Comparison of ENCODE assay signal across 15 cellular contexts in genomic region chr1:160148121-160148520, GRCh38. TPM values are rescaled to one million over a fixed set of nuclear protein-coding genes. Genes with fewer than 3 reads are reported as not detected.
DNase-seq lines count a peak whose midpoint lies in the region; ATAC-seq and TF ChIP-seq lines count a peak whose summit lies in the region.
"Had no signal": no experiment of that assay in that cellular context is flagged by ENCODE, and none has a peak within 500 bp of the region (broad histone marks: within the 10 kb centered on the region; RNA-seq: fewer than 3 reads in every experiment).

No MANE protein-coding gene starts in this region.

- ATAC-seq in heart left ventricle (peak; percentile 34 to 60 (median 38)), WTC11 (no peak), psoas muscle (peak; percentile 38 to 48 (median 44)), aorta (ENCODE audit: low FRiP score) (no peak)
- ATAC-seq: HCT116 had no signal

- H3K9me3 ChIP-seq in heart left ventricle: no peaks in the 10 kb centered on the region
- no peaks in the 10 kb centered on the region for H3K9me3 ChIP-seq in right atrium auricular region
- no peaks in the 10 kb centered on the region for H3K9me3 ChIP-seq in psoas muscle
- H3K9me3 ChIP-seq in aorta (ENCODE audit: control insufficient read depth, low read length): no peaks in the 10 kb centered on the region
- H3K9me3 ChIP-seq: BLaER1 treated with 17β-estradiol and CSF1 and Interleukin-3, amounts not matched to agents 10 nM and 100 nM had no signal

- H3K27ac ChIP-seq in heart left ventricle: peak overlapping the region in 3 of 12 donors; percentile 17 to 29 (median 27)
- peak overlapping the region in 1 of 2 donors; percentile 42 for H3K27ac ChIP-seq in right atrium auricular region
- H3K27ac ChIP-seq in psoas muscle: peak overlapping the region; percentile 63
- H3K27ac ChIP-seq in aorta (ENCODE audit: low read depth in 1 of 2, low read length in 2 of 2): peak overlapping the region; percentile 69 to 81
- H3K27ac ChIP-seq: BLaER1 treated with 17β-estradiol and CSF1 and Interleukin-3, amounts not matched to agents 10 nM and 100 nM had no signal

- 0 out of 2 replicates have a peak overlapping the region, but pooled peaks have one; percentile 79 for H3K27ac Mint-ChIP-seq in WTC11
- H3K27ac Mint-ChIP-seq: CD4-positive, CD25-positive, alpha-beta regulatory T cell had no signal

- TF ChIP-seq CTCF in heart left ventricle (IDR thresholded peaks at IDR 0.05): no peak
- no peak for TF ChIP-seq CTCF in right atrium auricular region (IDR thresholded peaks at IDR 0.05)
- TF ChIP-seq CTCF in WTC11 (IDR thresholded peaks at IDR 0.05): no peak
- TF ChIP-seq CTCF in psoas muscle (IDR thresholded peaks at IDR 0.05): no peak

- no peaks in the 10 kb centered on the region for H3K36me3 Mint-ChIP-seq in WTC11
- H3K36me3 Mint-ChIP-seq: CD4-positive, CD25-positive, alpha-beta regulatory T cell had no signal

- intact Hi-C loops in heart left ventricle (cut with DNase I): no loop called here
- intact Hi-C loops in psoas muscle (cut with DNase I): no loop called here
- intact Hi-C loops in aorta (cut with DNase I): no loop called here

- peaks cover 0 to 3% (median 0%) of the 10 kb centered on the region in 9 donors for H3K36me3 ChIP-seq in heart left ventricle
- no peaks in the 10 kb centered on the region for H3K36me3 ChIP-seq in right atrium auricular region
- H3K36me3 ChIP-seq in psoas muscle (ENCODE audit: insufficient read depth in 1 of 2, low read depth in 1 of 2): no peaks in the 10 kb centered on the region
- H3K36me3 ChIP-seq in aorta (ENCODE audit: control insufficient read depth in 1 of 2, insufficient read depth in 2 of 2, low read length in 1 of 2): no peaks in the 10 kb centered on the region
- H3K36me3 ChIP-seq: BLaER1 treated with 17β-estradiol and CSF1 and Interleukin-3, amounts not matched to agents 10 nM and 100 nM had no signal

- peaks cover 6% of the 10 kb centered on the region for H3K4me1 Mint-ChIP-seq in WTC11
- H3K4me1 Mint-ChIP-seq: CD4-positive, CD25-positive, alpha-beta regulatory T cell had no signal

- CTCF ChIA-PET in WTC11 (lab: Charles Lee): interaction anchor here (0.8 to 2.7 kb wide), 7 partner anchors 14 to 104 kb away, joined by 3 to 8 read pairs (median 5); no protein-coding TSS in a partner anchor

- no peaks in the 10 kb centered on the region; the same call in 1 of the 2 replicates for H3K27me3 Mint-ChIP-seq in WTC11 (ENCODE audit: low read depth)

- no peaks in the 10 kb centered on the region for H3K27me3 ChIP-seq in heart left ventricle
- H3K27me3 ChIP-seq in right atrium auricular region: no peaks in the 10 kb centered on the region
- no peaks in the 10 kb centered on the region for H3K27me3 ChIP-seq in psoas muscle (ENCODE audit: insufficient read depth in 3 of 3, low read length in 2 of 3)
- H3K27me3 ChIP-seq in aorta (ENCODE audit: control insufficient read depth in 1 of 2, insufficient read depth in 2 of 2, low read length in 1 of 2): no peaks in the 10 kb centered on the region
- H3K27me3 ChIP-seq: BLaER1 treated with 17β-estradiol and CSF1 and Interleukin-3, amounts not matched to agents 10 nM and 100 nM had no signal

- POLR2A ChIA-PET in WTC11 (lab: Charles Lee): interaction anchor here (0.7 kb wide), 1 partner anchor 39 kb away, joined by 3 read pairs; no protein-coding TSS in a partner anchor

- TF ChIP-seq POLR2A in heart left ventricle (IDR thresholded peaks at IDR 0.05): no peak

- 58 to 76% (median 72%) methylated on average over 3 of the region's 3 CpGs for WGBS in heart left ventricle, 4 donors
- 78 to 84% (median 83%) methylated on average over 3 of the region's 3 CpGs for WGBS in psoas muscle, 3 donors
- WGBS in aorta, 2 donors: 75% methylated on average over 3 of the region's 3 CpGs

- H3K4me3 Mint-ChIP-seq in WTC11: no peak overlapping the region
- H3K4me3 Mint-ChIP-seq: CD4-positive, CD25-positive, alpha-beta regulatory T cell had no signal

- no peak overlapping the region for H3K4me3 ChIP-seq in heart left ventricle
- H3K4me3 ChIP-seq in right atrium auricular region: no peak overlapping the region
- no peak overlapping the region for H3K4me3 ChIP-seq in psoas muscle
- H3K4me3 ChIP-seq in aorta (ENCODE audit: low read length in 2 of 2): no peak overlapping the region
- H3K4me3 ChIP-seq: BLaER1 treated with 17β-estradiol and CSF1 and Interleukin-3, amounts not matched to agents 10 nM and 100 nM; GM23248 had no signal

- peaks cover 0 to 14% (median 0%) of the 10 kb centered on the region in 12 donors for H3K4me1 ChIP-seq in heart left ventricle
- H3K4me1 ChIP-seq in right atrium auricular region: peaks cover 0 to 4% of the 10 kb centered on the region in 2 donors
- H3K4me1 ChIP-seq in psoas muscle: peaks cover 9% of the 10 kb centered on the region
- H3K4me1 ChIP-seq in aorta (ENCODE audit: control insufficient read depth in 1 of 2, insufficient read depth in 2 of 2, low read length in 2 of 2): peaks cover 0 to 1% of the 10 kb centered on the region in 2 donors

- no peaks in the 10 kb centered on the region for H3K9me3 Mint-ChIP-seq in WTC11
- H3K9me3 Mint-ChIP-seq: CD4-positive, CD25-positive, alpha-beta regulatory T cell had no signal

- no peak for DNase-seq in heart left ventricle
- no peak for DNase-seq in right atrium auricular region (ENCODE audit: low spot score)
- no peak for DNase-seq in WTC11 (ENCODE audit: low spot score)
- no peak for DNase-seq in psoas muscle
- DNase-seq in aorta: peak in 1 of 2 donors; percentile 23
- no peak for DNase-seq in DMS 273 (lab: John Stamatoyannopoulos, UW; ENCODE audit: unreplicated experiment)
- no peak for DNase-seq in NK-92 (lab: John Stamatoyannopoulos, UW; ENCODE audit: unreplicated experiment)
- DNase-seq: ACHN; CD4-positive, CD25-positive, alpha-beta regulatory T cell; DMS 273 treated with DMSO at 0.1 percent for 48 hours; GM23248 had no signal

TF ChIP-seq in WTC11, 78 proteins besides CTCF, POLR2A, EP300 and RAD21 (continues in another document):
- TF ChIP-seq ZNF121 (CRISPR knock-in tag; IDR thresholded peaks at IDR 0.05) (no peak), MLX (CRISPR knock-in tag; IDR thresholded peaks at IDR 0.05) (no peak), ATF1 (CRISPR knock-in tag; IDR thresholded peaks at IDR 0.05) (no peak)

RNA-seq across cellular contexts. Expression of gene ATP1A4, which starts 3.3 kb away (rescaled TPM):
- total RNA-seq in heart left ventricle (1 to 10 TPM in 1 of 9 donors, under 1 TPM in 3, not detected in 5; 0.09 to 1.3 (median 0.29) TPM), right atrium auricular region (not detected), WTC11 (2021) (0.37 to 0.78 TPM (median 0.55 TPM) in 3 replicates), psoas muscle (1 to 10 TPM in 1 of 4 donors, under 1 TPM in 3; 0.07 to 2.0 (median 0.38) TPM), aorta (under 1 TPM in 1 of 2 donors, not detected in 1; 0.19 TPM)
- polyA plus RNA-seq in heart left ventricle (under 1 TPM in 1 of 2 donors, not detected in 1; 0.12 TPM), psoas muscle (1 to 10 TPM in 1 of 3 donors, under 1 TPM in 2; 0.03 to 1.3 (median 0.13) TPM), aorta (under 1 TPM in 1 of 2 donors, not detected in 1; 0.36 TPM)
- total RNA-seq: A172; CD4-positive, CD25-positive, alpha-beta regulatory T cell; Daoy; GM23248 had no signal
- polyA plus RNA-seq: CD4-positive, CD25-positive, alpha-beta regulatory T cell; GM23248 had no signal

RNA-seq across cellular contexts. Expression of gene ATP1A2, which starts 32.6 kb away (rescaled TPM):
- total RNA-seq in heart left ventricle (100 to 1,000 TPM; 115 to 393 (median 280) TPM), right atrium auricular region (100 to 1,000 TPM; 146 to 228 TPM), WTC11 (2021) (22.8 to 25.6 TPM (median 23.2 TPM) in 3 replicates), psoas muscle (1,000 to 10,000 TPM in 1 of 4 donors, 100 to 1,000 TPM in 3; 523 to 1,040 (median 587) TPM), aorta (10 to 100 TPM; 24.8 to 27.7 TPM)
- polyA plus RNA-seq in heart left ventricle (10 to 100 TPM; 29.5 to 79.3 TPM), psoas muscle (100 to 1,000 TPM in 2 of 3 donors, 10 to 100 TPM in 1; 52.5 to 194 (median 162) TPM), aorta (10 to 100 TPM; 15.3 to 26.9 TPM)
- total RNA-seq: CD4-positive, CD25-positive, alpha-beta regulatory T cell; Daoy had no signal
- polyA plus RNA-seq: CD4-positive, CD25-positive, alpha-beta regulatory T cell had no signal

RNA-seq across cellular contexts. Expression of gene CASQ1, which starts 42.3 kb away (rescaled TPM):
- total RNA-seq in heart left ventricle (100 to 1,000 TPM in 1 of 9 donors, 10 to 100 TPM in 8; 23.6 to 129 (median 45.9) TPM), right atrium auricular region (10 to 100 TPM; 10.1 to 32.3 TPM), WTC11 (2021) (0.46 to 0.50 TPM (median 0.48 TPM) in 3 replicates), psoas muscle (100 to 1,000 TPM; 399 to 903 (median 583) TPM), aorta (1 to 10 TPM; 1.6 to 4.4 TPM)
- polyA plus RNA-seq in heart left ventricle (10 to 100 TPM; 35.4 to 55.9 TPM), psoas muscle (100 to 1,000 TPM; 171 to 412 (median 329) TPM), aorta (10 to 100 TPM in 1 of 2 donors, 1 to 10 TPM in 1; 3.5 to 15.2 TPM)
- total RNA-seq: CD4-positive, CD25-positive, alpha-beta regulatory T cell; Daoy had no signal
- polyA plus RNA-seq: CD4-positive, CD25-positive, alpha-beta regulatory T cell; GM23248 had no signal

RNA-seq across cellular contexts. Expression of gene IGSF8, which starts 49.7 kb away (rescaled TPM):
- total RNA-seq in heart left ventricle (10 to 100 TPM; 23.1 to 49.3 (median 24.8) TPM), right atrium auricular region (10 to 100 TPM; 20.1 to 20.8 TPM), WTC11 (2021) (86.7 to 101 TPM (median 95.1 TPM) in 3 replicates), psoas muscle (1 to 10 TPM; 4.3 to 8.6 (median 6.4) TPM), aorta (10 to 100 TPM; 29.5 to 33.5 TPM)
- polyA plus RNA-seq in heart left ventricle (10 to 100 TPM; 15.0 to 30.3 TPM), psoas muscle (1 to 10 TPM; 4.9 to 6.5 (median 6.4) TPM), aorta (10 to 100 TPM; 10.5 to 48.0 TPM)

RNA-seq across cellular contexts. Expression of gene PEA15, which starts 57.1 kb away (rescaled TPM):
- 100 to 1,000 TPM; 134 to 581 (median 290) TPM for total RNA-seq in heart left ventricle
- 1,000 to 10,000 TPM in 1 of 2 donors, 100 to 1,000 TPM in 1; 250 to 1,078 TPM for polyA plus RNA-seq in heart left ventricle
- 100 to 1,000 TPM in 1 of 2 donors, 10 to 100 TPM in 1; 69.2 to 144 TPM for total RNA-seq in right atrium auricular region
- total RNA-seq in WTC11 (2021): 43.6 to 56.3 TPM (median 46.9 TPM) in 3 replicates
- 100 to 1,000 TPM in 2 of 4 donors, 10 to 100 TPM in 2; 51.2 to 232 (median 95.8) TPM for total RNA-seq in psoas muscle
- polyA plus RNA-seq in psoas muscle: 100 to 1,000 TPM in 1 of 3 donors, 10 to 100 TPM in 2; 83.4 to 111 (median 95.9) TPM
- 100 to 1,000 TPM; 258 to 313 TPM for total RNA-seq in aorta
- 100 to 1,000 TPM; 296 to 350 TPM for polyA plus RNA-seq in aorta

Comparison
In these comparisons a context has a peak if more than half of its experiments do, and no peak if none do; other contexts are left out.
1. ATAC-seq: peak in heart left ventricle (4 of 4) and psoas muscle (4 of 4); none in WTC11 (single experiment) and aorta (single experiment).